Comparison of ENCODE assay signal across 14 cellular contexts in genomic region chr19:6774821-6775707, GRCh38. TPM values are rescaled to one million over a fixed set of nuclear protein-coding genes. Genes with fewer than 3 reads are reported as not detected.
DNase-seq lines count a peak whose midpoint lies in the region; ATAC-seq and TF ChIP-seq lines count a peak whose summit lies in the region.
"Had no signal": no experiment of that assay in that cellular context is flagged by ENCODE, and none has a peak within 500 bp of the region (broad histone marks: within the 10 kb centered on the region; RNA-seq: fewer than 3 reads in every experiment).

No MANE protein-coding gene starts in this region.

- peaks cover 0 to 69% (median 42%) of the 10 kb centered on the region in 4 donors for H3K4me1 Mint-ChIP-seq in CD4-positive, CD25-positive, alpha-beta regulatory T cell

- H3K4me3 ChIP-seq in CD4-positive, CD25-positive, alpha-beta regulatory T cell (ENCODE audit: low read depth, low read length) = peak overlapping the region; percentile 4
- H3K4me3 ChIP-seq in GM12864 (ENCODE audit: low read depth, low read length) (peak overlapping the region; percentile 28), OCI-LY7 (ENCODE audit: low read depth, low read length, poor library complexity, severe bottlenecking) (peak overlapping the region; percentile 16)
- H3K4me3 ChIP-seq: thyroid gland had no signal

- peaks cover 27% of the 10 kb centered on the region for H3K36me3 Mint-ChIP-seq in CD4-positive, CD25-positive, alpha-beta regulatory T cell

- no peaks in the 10 kb centered on the region for H3K9me2 ChIP-seq in OCI-LY7 (ENCODE audit: insufficient read depth, low read length)

- CTCF ChIA-PET in OCI-LY7 (lab: Charles Lee; ENCODE audit: unreplicated experiment) = interaction anchor here (0.6 kb wide), 2 partner anchors 22 to 29 kb away, joined by 3 read pairs; no protein-coding TSS in a partner anchor

- H4K20me1 ChIP-seq in OCI-LY7 (ENCODE audit: insufficient read depth, low read length) = 0 out of 2 replicates have a peak, but pooled peaks cover 7% of the 10 kb centered on the region

- intact Hi-C loops in OCI-LY7 (cut with micrococcal nuclease; ENCODE audit: unreplicated experiment) = no loop called here

- H3K27me3 Mint-ChIP-seq in CD4-positive, CD25-positive, alpha-beta regulatory T cell = no peaks in the 10 kb centered on the region

- peaks cover 69% of the 10 kb centered on the region for H3K79me2 ChIP-seq in OCI-LY7 (ENCODE audit: insufficient read depth, low read depth, low read length)

- no peak for ATAC-seq in CD4-positive, CD25-positive, alpha-beta regulatory T cell (ENCODE audit: low read depth in 2 of 2)
- peak; percentile 9 for ATAC-seq in esophagus mucosa
- no peak for ATAC-seq in foreskin keratinocyte

- H3K27ac Mint-ChIP-seq in CD4-positive, CD25-positive, alpha-beta regulatory T cell = peak overlapping the region; percentile 17 to 86 (median 78)

- peaks cover 0 to 2% (median 0%) of the 10 kb centered on the region in 7 donors for H3K9me3 Mint-ChIP-seq in CD4-positive, CD25-positive, alpha-beta regulatory T cell

- peaks cover 46% of the 10 kb centered on the region for H3K4me1 ChIP-seq in CD4-positive, CD25-positive, alpha-beta regulatory T cell (ENCODE audit: control insufficient read depth, insufficient read depth, low read length, poor library complexity, severe bottlenecking)
- peaks cover 47% of the 10 kb centered on the region for H3K4me1 ChIP-seq in OCI-LY7 (ENCODE audit: insufficient read depth, low read length, poor library complexity, severe bottlenecking)
- H3K4me1 ChIP-seq in foreskin keratinocyte = no peaks in the 10 kb centered on the region
- H3K4me1 ChIP-seq: thyroid gland had no signal

- no peaks in the 10 kb centered on the region for H3K9me3 ChIP-seq in CD4-positive, CD25-positive, alpha-beta regulatory T cell (ENCODE audit: control insufficient read depth in 2 of 2, low read length in 2 of 2)
- H3K9me3 ChIP-seq in OCI-LY7 (ENCODE audit: low read length) = no peaks in the 10 kb centered on the region
- H3K9me3 ChIP-seq: thyroid gland had no signal

- peak overlapping the region; percentile 23 for H3K27ac ChIP-seq in CD4-positive, CD25-positive, alpha-beta regulatory T cell (ENCODE audit: insufficient read depth, low read length, poor library complexity, severe bottlenecking)
- H3K27ac ChIP-seq in OCI-LY7 (ENCODE audit: low read depth, low read length, poor library complexity, severe bottlenecking) (no peak overlapping the region), foreskin keratinocyte (no peak overlapping the region)
- H3K27ac ChIP-seq: thyroid gland had no signal

- peak overlapping the region; percentile 57 for H3K4me2 ChIP-seq in OCI-LY7 (ENCODE audit: low read length)

- TF ChIP-seq CTCF in GM12864 (IDR thresholded peaks at IDR 0.05; ENCODE audit: low read depth, low read length, missing control alignments) (no peak), OCI-LY7 (conservative IDR thresholded peaks at IDR 0.05; ENCODE audit: low read length) (no peak), foreskin keratinocyte (conservative IDR thresholded peaks at IDR 0.05) (no peak)

- no peak for DNase-seq in CD4-positive, CD25-positive, alpha-beta regulatory T cell
- DNase-seq in GM12864 (ENCODE audit: low read depth) = no peak
- peak; percentile 30 for DNase-seq in OCI-LY7 (ENCODE audit: low spot score)
- no peak for DNase-seq in NCI-H510A (lab: John Stamatoyannopoulos, UW)
- DNase-seq in NCI-H748 treated with DMSO at 0.1 percent for 48 hours (lab: John Stamatoyannopoulos, UW) = no peak
- DNase-seq in stimulated activated CD4-positive, alpha-beta T cell treated with anti-CD3 and anti-CD28 coated beads, Interleukin-12 subunit alpha, Interleukin-12 subunit beta, amount 100 ng/mL, for 4 hours = no peak
- DNase-seq in foreskin keratinocyte = no peak
- DNase-seq: amniotic stem cell; NCI-H226; nucleus accumbens; stimulated activated CD4-positive, alpha-beta T cell treated with anti-CD3 and anti-CD28 coated beads, Interleukin-4, amount 100 ng/mL, for 24 hours; thyroid gland had no signal

- H3K27me3 ChIP-seq in CD4-positive, CD25-positive, alpha-beta regulatory T cell (ENCODE audit: control insufficient read depth, insufficient read depth, low read length) = no peaks in the 10 kb centered on the region
- H3K27me3 ChIP-seq in foreskin keratinocyte = no peaks in the 10 kb centered on the region
- H3K27me3 ChIP-seq: thyroid gland had no signal

- H3K4me3 Mint-ChIP-seq in CD4-positive, CD25-positive, alpha-beta regulatory T cell = peak overlapping the region; percentile 71 to 94 (median 88)

- POLR2A ChIA-PET in OCI-LY7 (lab: Charles Lee) = interaction anchor here (0.6 to 3.9 kb wide), 4 partner anchors 25 to 587 kb away, joined by 4 to 25 read pairs (median 13); no protein-coding TSS in a partner anchor

- H2AFZ ChIP-seq in OCI-LY7 (ENCODE audit: low read length) = no peak overlapping the region

- peaks cover 14% of the 10 kb centered on the region for H3K36me3 ChIP-seq in CD4-positive, CD25-positive, alpha-beta regulatory T cell (ENCODE audit: control insufficient read depth, insufficient read depth, low read length)
- peaks cover 50% of the 10 kb centered on the region for H3K36me3 ChIP-seq in OCI-LY7 (ENCODE audit: insufficient read depth, low read length)
- H3K36me3 ChIP-seq: thyroid gland had no signal

- BruUV-seq in OCI-LY7 (replicated peaks; lab: Mats Ljungman, UMichigan) = TSS peak; percentile 54

RNA-seq across cellular contexts. Expression of gene VAV1, which starts 2.6 kb away (rescaled TPM):
- 117 TPM for total RNA-seq in CD4-positive, CD25-positive, alpha-beta regulatory T cell
- 10 to 100 TPM; 14.8 to 24.2 (median 21.8) TPM for polyA plus RNA-seq in CD4-positive, CD25-positive, alpha-beta regulatory T cell
- 76.1 and 90.7 TPM in 2 replicates for total RNA-seq in OCI-LY7 (2014; rRNA removed; shearing (Covaris generic))
- total RNA-seq in OCI-LY7 (2022) = 92.7 and 107 TPM in 2 replicates
- 1.3 TPM for total RNA-seq in esophagus mucosa
- 0.14 and 0.34 TPM in 2 replicates for total RNA-seq in foreskin keratinocyte
- polyA plus RNA-seq in foreskin keratinocyte = 0.09 and 0.15 TPM in 2 replicates
- total RNA-seq: endothelial cell of umbilical vein had no signal
- polyA plus RNA-seq: endothelial cell of umbilical vein had no signal

RNA-seq across cellular contexts. Expression of gene SH2D3A, which starts 7.8 kb away (rescaled TPM):
- 46.2 TPM for total RNA-seq in CD4-positive, CD25-positive, alpha-beta regulatory T cell
- polyA plus RNA-seq in CD4-positive, CD25-positive, alpha-beta regulatory T cell = 10 to 100 TPM; 19.5 to 26.5 (median 22.1) TPM
- 7.8 and 8.5 TPM in 2 replicates for total RNA-seq in OCI-LY7 (2014; rRNA removed; shearing (Covaris generic))
- 9.8 and 13.3 TPM in 2 replicates for total RNA-seq in OCI-LY7 (2022)
- 28.7 TPM for total RNA-seq in esophagus mucosa
- total RNA-seq in foreskin keratinocyte = 49.3 and 57.8 TPM in 2 replicates
- 54.1 and 56.0 TPM in 2 replicates for polyA plus RNA-seq in foreskin keratinocyte

RNA-seq across cellular contexts. Expression of gene TRIP10, which starts 35.6 kb away (rescaled TPM):
- total RNA-seq in CD4-positive, CD25-positive, alpha-beta regulatory T cell = 2.6 TPM
- polyA plus RNA-seq in CD4-positive, CD25-positive, alpha-beta regulatory T cell = under 1 TPM in 3 of 4 donors, not detected in 1; 0.37 to 0.51 (median 0.38) TPM
- 16.1 and 22.2 TPM in 2 replicates for total RNA-seq in OCI-LY7 (2014; rRNA removed; shearing (Covaris generic))
- total RNA-seq in OCI-LY7 (2022) = 19.9 TPM in 2 replicates
- 129 TPM for total RNA-seq in esophagus mucosa
- total RNA-seq in foreskin keratinocyte = 53.9 and 69.8 TPM in 2 replicates
- 69.1 and 80.5 TPM in 2 replicates for polyA plus RNA-seq in foreskin keratinocyte

RNA-seq across cellular contexts. Expression of gene GPR108, which starts 37.7 kb away (rescaled TPM):
- 60.7 TPM for total RNA-seq in CD4-positive, CD25-positive, alpha-beta regulatory T cell
- 10 to 100 TPM; 82.9 to 98.8 (median 87.4) TPM for polyA plus RNA-seq in CD4-positive, CD25-positive, alpha-beta regulatory T cell
- 77.5 and 88.3 TPM in 2 replicates for total RNA-seq in OCI-LY7 (2014; rRNA removed; shearing (Covaris generic))
- total RNA-seq in OCI-LY7 (2022) = 63.2 and 73.2 TPM in 2 replicates
- total RNA-seq in esophagus mucosa = 65.9 TPM
- total RNA-seq in foreskin keratinocyte = 52.3 and 61.7 TPM in 2 replicates
- polyA plus RNA-seq in foreskin keratinocyte = 59.8 and 74.0 TPM in 2 replicates

RNA-seq across cellular contexts. Expression of gene C3, which starts 54.6 kb away (rescaled TPM):
- total RNA-seq in CD4-positive, CD25-positive, alpha-beta regulatory T cell = not detected
- not detected for polyA plus RNA-seq in CD4-positive, CD25-positive, alpha-beta regulatory T cell
- 0.13 and 0.57 TPM in 2 replicates for total RNA-seq in OCI-LY7 (2014; rRNA removed; shearing (Covaris generic))
- total RNA-seq in OCI-LY7 (2022) (0.74 TPM in 1 of 2 replicates, not detected in the other), esophagus mucosa (65.0 TPM), foreskin keratinocyte (3.4 and 4.8 TPM in 2 replicates)
- 4.6 and 5.2 TPM in 2 replicates for polyA plus RNA-seq in foreskin keratinocyte
- total RNA-seq: endothelial cell of umbilical vein had no signal

Comparison
In these comparisons a context has a peak if more than half of its experiments do, and no peak if none do; other contexts are left out.
1. RNA of gene VAV1, which starts 2.6 kb away (total RNA-seq): 117 TPM in CD4-positive, CD25-positive, alpha-beta regulatory T cell (single experiment) and 76.1 to 107 TPM in OCI-LY7; 1.3 TPM in esophagus mucosa (single experiment) and 0.14 to 0.34 TPM in foreskin keratinocyte; every median in the first group is over 10 times any median in the second.
2. Peak in every context shown above with its lines, with median percentiles within 50 percentile points of each other: H3K4me3 ChIP-seq.